Comparison of ENCODE assay signal across 16 cellular contexts in genomic region chr1:57270926-57271698, GRCh38.
"Had no signal": no experiment of that assay in that cellular context is flagged by ENCODE, and none has a peak within 500 bp of the region (broad histone marks: within the 10 kb centered on the region; RNA-seq: fewer than 3 reads in every experiment).

No MANE protein-coding gene starts in this region.

- H3K27me3 Mint-ChIP-seq: activated CD4-positive, alpha-beta memory T cell treated with anti-CD3 and anti-CD28 coated beads, Interleukin-2, amount 10 ng/mL, durations not matched to agents 7 days and 5 days; activated CD4-positive, alpha-beta T cell treated with anti-CD3 and anti-CD28 coated beads for 36 hours had no signal

- H3K9me3 Mint-ChIP-seq: activated CD4-positive, alpha-beta memory T cell treated with anti-CD3 and anti-CD28 coated beads, Interleukin-2, amount 10 ng/mL, durations not matched to agents 7 days and 5 days; activated naive CD8-positive, alpha-beta T cell treated with anti-CD3 and anti-CD28 coated beads, Interleukin-2, amount 10 ng/mL, durations not matched to agents 7 days and 5 days; activated T-cell treated with anti-CD3 and anti-CD28 coated beads, Interleukin-2, amount 50 U/mL, for 72 hours; nephron had no signal

- ATAC-seq: activated CD4-positive, alpha-beta T cell treated with anti-CD3 and anti-CD28 coated beads for 36 hours; activated T-cell treated with anti-CD3 and anti-CD28 coated beads, Interleukin-2, amount 50 U/mL, for 72 hours; foreskin keratinocyte; heart left ventricle; left lung had no signal

- H3K27me3 ChIP-seq: cardiac muscle cell, foreskin keratinocyte, heart left ventricle, left lung had no signal

- H3K27ac Mint-ChIP-seq: activated CD4-positive, alpha-beta memory T cell treated with anti-CD3 and anti-CD28 coated beads, Interleukin-2, amount 10 ng/mL, durations not matched to agents 7 days and 5 days; activated CD4-positive, alpha-beta T cell treated with anti-CD3 and anti-CD28 coated beads for 36 hours; activated naive CD8-positive, alpha-beta T cell treated with anti-CD3 and anti-CD28 coated beads, Interleukin-2, amount 10 ng/mL, durations not matched to agents 7 days and 5 days; activated T-cell treated with anti-CD3 and anti-CD28 coated beads, Interleukin-2, amount 50 U/mL, for 72 hours; nephron had no signal

- H3K9me3 ChIP-seq: left lung had no signal

- DNase-seq: activated CD4-positive, alpha-beta memory T cell treated with anti-CD3 and anti-CD28 coated beads, Interleukin-2, amount 10 ng/mL, durations not matched to agents 7 days and 5 days; activated CD4-positive, alpha-beta T cell treated with anti-CD3 and anti-CD28 coated beads for 36 hours; activated gamma-delta T cell treated with Interleukin-2 at 50 U/mL for 16 hours; activated naive CD8-positive, alpha-beta T cell treated with anti-CD3 and anti-CD28 coated beads, Interleukin-2, amount 10 ng/mL, durations not matched to agents 7 days and 5 days; activated T-cell treated with anti-CD3 and anti-CD28 coated beads, Interleukin-2, amount 50 U/mL, for 72 hours; foreskin keratinocyte; heart left ventricle; left lung; mesendoderm; stimulated activated CD4-positive, alpha-beta T cell treated with anti-CD3 and anti-CD28 coated beads, Interleukin-12 subunit alpha, Interleukin-12 subunit beta, amount 100 ng/mL, for 4 hours; stimulated activated naive CD4-positive, alpha-beta T cell treated with Interleukin-2 at 50 U/mL for 16 hours; T1000 had no signal

- H3K4me3 Mint-ChIP-seq: activated CD4-positive, alpha-beta memory T cell treated with anti-CD3 and anti-CD28 coated beads, Interleukin-2, amount 10 ng/mL, durations not matched to agents 7 days and 5 days; activated CD4-positive, alpha-beta T cell treated with anti-CD3 and anti-CD28 coated beads for 36 hours; activated naive CD8-positive, alpha-beta T cell treated with anti-CD3 and anti-CD28 coated beads, Interleukin-2, amount 10 ng/mL, durations not matched to agents 7 days and 5 days; activated T-cell treated with anti-CD3 and anti-CD28 coated beads, Interleukin-2, amount 50 U/mL, for 72 hours; nephron had no signal

- FAIRE-seq: endometrium, islet of Langerhans had no signal

- H3K4me1 ChIP-seq: foreskin keratinocyte, heart left ventricle, left lung had no signal

- H3K36me3 Mint-ChIP-seq: activated naive CD8-positive, alpha-beta T cell treated with anti-CD3 and anti-CD28 coated beads, Interleukin-2, amount 10 ng/mL, durations not matched to agents 7 days and 5 days had no signal

- H3K36me3 ChIP-seq: cardiac muscle cell, heart left ventricle, left lung had no signal

- H3K4me1 Mint-ChIP-seq: activated CD4-positive, alpha-beta memory T cell treated with anti-CD3 and anti-CD28 coated beads, Interleukin-2, amount 10 ng/mL, durations not matched to agents 7 days and 5 days; activated CD4-positive, alpha-beta T cell treated with anti-CD3 and anti-CD28 coated beads for 36 hours; activated naive CD8-positive, alpha-beta T cell treated with anti-CD3 and anti-CD28 coated beads, Interleukin-2, amount 10 ng/mL, durations not matched to agents 7 days and 5 days had no signal

- H3K4me3 ChIP-seq: cardiac muscle cell, heart left ventricle, left lung had no signal

- H3K27ac ChIP-seq: cardiac muscle cell, foreskin keratinocyte, heart left ventricle, left lung had no signal
